Comparison of ENCODE assay signal across 1 cellular context in the genomic region with DNA sequence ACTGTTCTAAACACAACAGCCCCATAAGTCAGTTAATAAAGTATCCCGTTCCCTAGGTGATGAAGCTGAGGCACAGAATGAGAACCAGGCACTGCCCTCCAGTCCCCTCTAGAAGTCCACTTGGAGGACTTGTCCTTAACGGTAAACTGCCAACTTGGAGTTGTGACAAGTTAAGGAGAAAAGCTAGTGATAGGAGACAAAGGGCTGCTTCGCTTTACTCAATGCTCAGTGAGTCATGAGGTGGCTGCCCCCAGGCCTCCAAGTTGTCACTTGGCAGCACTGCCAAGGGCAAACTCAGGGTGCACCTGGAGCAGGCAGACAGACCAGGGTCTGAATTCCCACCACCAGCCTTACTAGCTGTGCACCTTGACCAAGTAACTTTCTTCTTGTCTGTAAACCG.
A peak's percentile ranks its signal among the peaks of the same experiment; 100 is the strongest.
TF ChIP-seq lines count a peak whose summit lies in the region.

No MANE protein-coding gene starts in this region.

TF ChIP-seq in liver, 16 proteins besides CTCF, POLR2A, EP300 and RAD21 (continued from another document):
- TF ChIP-seq REST (IDR thresholded peaks at IDR 0.05) (no peak), MAX (IDR thresholded peaks at IDR 0.05) (peak; percentile 54)
